Comparison of ENCODE assay signal across 20 cellular contexts in the genomic region with DNA sequence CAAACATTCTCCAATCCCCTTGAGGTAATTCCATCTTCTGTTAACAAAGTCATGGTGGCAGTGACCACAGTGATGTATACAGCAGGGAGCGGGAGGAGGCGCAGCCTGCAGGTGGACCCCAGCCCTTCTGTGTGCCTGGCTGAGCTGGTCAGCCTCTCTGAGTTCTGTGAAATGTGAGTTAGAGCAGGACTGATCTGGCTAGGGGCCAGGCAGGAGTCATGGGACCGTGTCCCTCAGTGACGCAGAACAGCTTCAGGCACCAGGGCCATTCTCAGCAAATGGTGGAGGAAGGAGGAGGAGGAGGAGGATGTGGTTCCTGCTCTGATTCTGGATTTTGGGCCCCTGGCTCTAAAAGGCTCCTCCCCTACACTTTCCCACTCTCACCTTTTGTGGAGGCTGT. TPM values are rescaled to one million over a fixed set of nuclear protein-coding genes. Genes with fewer than 3 reads are reported as not detected.
"Had no signal": no experiment of that assay in that cellular context is flagged by ENCODE, and none has a peak within 500 bp of the region (broad histone marks: within the 10 kb centered on the region; RNA-seq: fewer than 3 reads in every experiment).

No MANE protein-coding gene starts in this region.

- ATAC-seq: activated CD4-positive, CD25-positive, alpha-beta regulatory T cell treated with anti-CD3 and anti-CD28 coated beads, Interleukin-2, amount 50 U/mL, for 24 hours; left lung; psoas muscle; T-cell had no signal

- H3K36me3 Mint-ChIP-seq: activated naive CD4-positive, alpha-beta T cell treated with anti-CD3 and anti-CD28 coated beads, Interleukin-2, amount 50 U/mL, for 24 hours; natural killer cell treated with Interleukin-12 subunit alpha and Interleukin-12 subunit beta and Interleukin-15 and Interleukin-18, amount 100 ng/mL, for 72 hours; T-cell had no signal

- H3K9me3 Mint-ChIP-seq: activated naive CD4-positive, alpha-beta T cell treated with anti-CD3 and anti-CD28 coated beads, Interleukin-2, amount 50 U/mL, for 24 hours; natural killer cell treated with Interleukin-12 subunit alpha and Interleukin-12 subunit beta and Interleukin-15 and Interleukin-18, amount 100 ng/mL, for 72 hours; T-cell had no signal

- H3K4me3 Mint-ChIP-seq: activated naive CD4-positive, alpha-beta T cell treated with anti-CD3 and anti-CD28 coated beads, Interleukin-2, amount 50 U/mL, for 24 hours; natural killer cell treated with Interleukin-12 subunit alpha and Interleukin-12 subunit beta and Interleukin-15 and Interleukin-18, amount 100 ng/mL, for 72 hours; T-cell had no signal

- H3K4me3 ChIP-seq: cardiac muscle cell, coronary artery, left lung, psoas muscle, sigmoid colon, SJSA1 had no signal

- H3K4me1 Mint-ChIP-seq: activated naive CD4-positive, alpha-beta T cell treated with anti-CD3 and anti-CD28 coated beads, Interleukin-2, amount 50 U/mL, for 24 hours; T-cell had no signal

- H3K9me3 ChIP-seq: left lung, psoas muscle, sigmoid colon, SJSA1 had no signal

- H3K27ac ChIP-seq: cardiac muscle cell, coronary artery, left lung, psoas muscle, sigmoid colon, SJSA1 had no signal

- H3K4me1 ChIP-seq: left lung, psoas muscle, sigmoid colon, SJSA1 had no signal

- FAIRE-seq: endothelial cell of umbilical vein had no signal

- DNase-seq: activated CD4-positive, alpha-beta T cell treated with anti-CD3 and anti-CD28 coated beads, Interleukin-2, amount 50 U/mL, for 4 hours; activated effector memory CD4-positive, alpha-beta T cell treated with Interleukin-2 at 50 U/mL for 16 hours; effector CD8-positive, alpha-beta T cell; foreskin fibroblast; glutamatergic neuron; left lung; mesenchymal stem cell; psoas muscle; sigmoid colon; stimulated activated CD4-positive, alpha-beta T cell treated with anti-CD3 and anti-CD28 coated beads, Interleukin-12 subunit alpha, Interleukin-12 subunit beta, amount 100 ng/mL, for 4 hours; stimulated activated CD4-positive, alpha-beta T cell treated with anti-CD3 and anti-CD28 coated beads, Interleukin-2, amount 100 ng/mL, for 24 hours; T-cell; T1000 had no signal

- H3K27ac Mint-ChIP-seq: activated naive CD4-positive, alpha-beta T cell treated with anti-CD3 and anti-CD28 coated beads, Interleukin-2, amount 50 U/mL, for 24 hours; natural killer cell treated with Interleukin-12 subunit alpha and Interleukin-12 subunit beta and Interleukin-15 and Interleukin-18, amount 100 ng/mL, for 72 hours; T-cell had no signal

- H3K36me3 ChIP-seq: cardiac muscle cell, left lung, sigmoid colon, SJSA1 had no signal

RNA-seq across cellular contexts. Expression of gene PHACTR3, which starts 6.9 kb away (rescaled TPM):
- total RNA-seq: endothelial cell of umbilical vein; natural killer cell treated with Interleukin-12 subunit alpha and Interleukin-12 subunit beta and Interleukin-15 and Interleukin-18, amount 100 ng/mL, for 72 hours; SJSA1; T-cell had no signal
- polyA plus RNA-seq: endothelial cell of umbilical vein had no signal
